In the genomic region with DNA sequence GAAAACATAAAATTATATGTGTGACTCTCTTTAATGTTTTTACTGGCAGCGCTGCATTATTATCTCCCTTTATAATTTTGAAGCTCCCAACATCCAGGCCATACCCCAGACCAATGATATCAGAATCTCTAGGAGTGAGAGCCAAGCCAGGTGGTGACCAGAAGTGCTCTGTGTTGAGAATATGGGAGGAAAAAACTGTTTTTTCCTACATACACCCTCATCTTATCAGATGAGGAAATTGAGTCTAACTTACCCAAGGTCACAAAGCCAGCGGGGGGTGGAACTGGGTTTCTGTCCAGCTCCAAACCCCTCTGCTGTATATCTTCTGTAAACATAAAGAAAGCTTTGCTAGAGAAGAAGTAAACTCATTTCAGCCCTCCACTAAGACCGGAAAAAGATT, we compare ENCODE assay signal across 19 cellular contexts. TPM values are rescaled to one million over a fixed set of nuclear protein-coding genes. Genes with fewer than 3 reads are reported as not detected.
A peak's percentile ranks its signal among the peaks of the same experiment; 100 is the strongest.
DNase-seq lines count a peak whose midpoint lies in the region; ATAC-seq, FAIRE-seq and TF ChIP-seq lines count a peak whose summit lies in the region.
"Had no signal": no experiment of that assay in that cellular context is flagged by ENCODE, and none has a peak within 500 bp of the region (broad histone marks: within the 10 kb centered on the region; RNA-seq: fewer than 3 reads in every experiment).

No MANE protein-coding gene starts in this region.

- no peak for FAIRE-seq in small intestine (lab: Jason Lieb, UNC)
- FAIRE-seq: GM12891, HepG2 had no signal

- no peaks in the 10 kb centered on the region for H3K4me1 ChIP-seq in small intestine (ENCODE audit: control insufficient read depth in 2 of 2, insufficient read depth in 1 of 2, low read depth in 1 of 2, low read length in 1 of 2)
- peaks cover 10% of the 10 kb centered on the region for H3K4me1 ChIP-seq in CD8-positive, alpha-beta memory T cell (ENCODE audit: insufficient read depth, low read length)
- H3K4me1 ChIP-seq: HAP-1 had no signal

- POLR2A ChIA-PET in activated CD8-positive, alpha-beta T cell treated with anti-CD3 and anti-CD28 coated beads, Interleukin-2, amount 10 ng/mL, durations not matched to agents 7 days and 5 days (lab: Charles Lee) = interaction anchor here (0.9 kb wide), 1 partner anchor 11 kb away, joined by 3 read pairs; no protein-coding TSS in a partner anchor
- POLR2A ChIA-PET in activated CD8-positive, alpha-beta T cell treated with anti-CD3 and anti-CD28 coated beads for 36 hours (lab: Charles Lee) = no interaction called here
- POLR2A ChIA-PET in CD8-positive, alpha-beta memory T cell (lab: Charles Lee) = no interaction called here

- 65 to 70% (median 69%) methylated on average over 3 of the region's 3 CpGs for WGBS in small intestine, 3 donors

- H3K27ac ChIP-seq in small intestine (ENCODE audit: low read depth in 1 of 2, low read length in 1 of 2) = no peak overlapping the region
- no peak overlapping the region for H3K27ac ChIP-seq in CD8-positive, alpha-beta memory T cell (ENCODE audit: low read depth, low read length)
- H3K27ac ChIP-seq: C4-2B, GM23248 had no signal

- H3K4me3 Mint-ChIP-seq in activated CD8-positive, alpha-beta T cell treated with anti-CD3 and anti-CD28 coated beads, Interleukin-2, amount 10 ng/mL, durations not matched to agents 7 days and 5 days = no peak overlapping the region
- no peak overlapping the region for H3K4me3 Mint-ChIP-seq in activated CD8-positive, alpha-beta T cell treated with anti-CD3 and anti-CD28 coated beads for 36 hours
- no peak overlapping the region for H3K4me3 Mint-ChIP-seq in CD8-positive, alpha-beta memory T cell
- H3K4me3 Mint-ChIP-seq: CD4-positive, alpha-beta T cell; IgD-negative memory B cell had no signal

- no peaks in the 10 kb centered on the region for H3K36me3 ChIP-seq in small intestine (ENCODE audit: control insufficient read depth in 2 of 2, insufficient read depth in 2 of 2, low read length in 2 of 2)
- no peaks in the 10 kb centered on the region for H3K36me3 ChIP-seq in CD8-positive, alpha-beta memory T cell (ENCODE audit: insufficient read depth, low read length)
- H3K36me3 ChIP-seq: HAP-1 had no signal

- H3K9me3 Mint-ChIP-seq in activated CD8-positive, alpha-beta T cell treated with anti-CD3 and anti-CD28 coated beads, Interleukin-2, amount 10 ng/mL, durations not matched to agents 7 days and 5 days (ENCODE audit: insufficient read depth) = no peaks in the 10 kb centered on the region
- no peaks in the 10 kb centered on the region for H3K9me3 Mint-ChIP-seq in activated CD8-positive, alpha-beta T cell treated with anti-CD3 and anti-CD28 coated beads for 36 hours
- H3K9me3 Mint-ChIP-seq in CD8-positive, alpha-beta memory T cell = no peaks in the 10 kb centered on the region
- H3K9me3 Mint-ChIP-seq: CD4-positive, alpha-beta T cell; IgD-negative memory B cell had no signal

- TF ChIP-seq CTCF in activated CD8-positive, alpha-beta T cell treated with anti-CD3 and anti-CD28 coated beads for 36 hours (IDR thresholded peaks at IDR 0.05) = no peak
- TF ChIP-seq CTCF in fibroblast of villous mesenchyme (IDR thresholded peaks at IDR 0.05; ENCODE audit: insufficient read depth, low read depth, low read length) = no peak

- no peak overlapping the region for H3K4me3 ChIP-seq in fibroblast of villous mesenchyme (ENCODE audit: low read depth, low read length)
- H3K4me3 ChIP-seq in small intestine (ENCODE audit: low read depth in 1 of 2, low read length in 2 of 2) = no peak overlapping the region
- H3K4me3 ChIP-seq in CD8-positive, alpha-beta memory T cell (ENCODE audit: low read length) = no peak overlapping the region
- H3K4me3 ChIP-seq: GM23248, HAP-1 had no signal

- no peaks in the 10 kb centered on the region for H3K36me3 Mint-ChIP-seq in activated CD8-positive, alpha-beta T cell treated with anti-CD3 and anti-CD28 coated beads, Interleukin-2, amount 10 ng/mL, durations not matched to agents 7 days and 5 days (ENCODE audit: low read depth)
- no peaks in the 10 kb centered on the region for H3K36me3 Mint-ChIP-seq in activated CD8-positive, alpha-beta T cell treated with anti-CD3 and anti-CD28 coated beads for 36 hours (ENCODE audit: low read depth)
- no peaks in the 10 kb centered on the region for H3K36me3 Mint-ChIP-seq in CD8-positive, alpha-beta memory T cell

- peaks cover 33% of the 10 kb centered on the region for H3K4me1 Mint-ChIP-seq in activated CD8-positive, alpha-beta T cell treated with anti-CD3 and anti-CD28 coated beads, Interleukin-2, amount 10 ng/mL, durations not matched to agents 7 days and 5 days (ENCODE audit: low read depth)
- peaks cover 24% of the 10 kb centered on the region for H3K4me1 Mint-ChIP-seq in activated CD8-positive, alpha-beta T cell treated with anti-CD3 and anti-CD28 coated beads for 36 hours (ENCODE audit: low read depth)
- peaks cover 15 to 27% (median 16%) of the 10 kb centered on the region in 3 donors for H3K4me1 Mint-ChIP-seq in CD8-positive, alpha-beta memory T cell

- intact Hi-C loops in activated CD8-positive, alpha-beta T cell treated with anti-CD3 and anti-CD28 coated beads for 36 hours (cut with micrococcal nuclease) = no loop called here

- H3K27me3 Mint-ChIP-seq in activated CD8-positive, alpha-beta T cell treated with anti-CD3 and anti-CD28 coated beads, Interleukin-2, amount 10 ng/mL, durations not matched to agents 7 days and 5 days (ENCODE audit: low read depth) = peaks cover 10% of the 10 kb centered on the region
- no peaks in the 10 kb centered on the region for H3K27me3 Mint-ChIP-seq in activated CD8-positive, alpha-beta T cell treated with anti-CD3 and anti-CD28 coated beads for 36 hours
- H3K27me3 Mint-ChIP-seq in CD8-positive, alpha-beta memory T cell = peaks cover 0 to 4% of the 10 kb centered on the region in 2 donors
- H3K27me3 Mint-ChIP-seq: CD4-positive, alpha-beta T cell; IgD-negative memory B cell had no signal

- CTCF ChIA-PET in activated CD8-positive, alpha-beta T cell treated with anti-CD3 and anti-CD28 coated beads, Interleukin-2, amount 10 ng/mL, durations not matched to agents 7 days and 5 days (lab: Charles Lee) = interaction anchor here (0.5 to 1.5 kb wide), 4 partner anchors 29 to 96 kb away, joined by 3 to 5 read pairs (median 3); no protein-coding TSS in a partner anchor
- CTCF ChIA-PET in activated CD8-positive, alpha-beta T cell treated with anti-CD3 and anti-CD28 coated beads for 36 hours (lab: Charles Lee) = no interaction called here
- CTCF ChIA-PET in CD8-positive, alpha-beta memory T cell (lab: Charles Lee) = interaction anchor here (1.0 kb wide), 1 partner anchor 21 kb away, joined by 3 read pairs; no protein-coding TSS in a partner anchor

- no peaks in the 10 kb centered on the region for H3K27me3 ChIP-seq in small intestine (ENCODE audit: control insufficient read depth in 2 of 2, insufficient read depth in 2 of 2, low read length in 2 of 2)
- no peaks in the 10 kb centered on the region for H3K27me3 ChIP-seq in CD8-positive, alpha-beta memory T cell (ENCODE audit: insufficient read depth, low read length, poor library complexity, severe bottlenecking)

- ATAC-seq in activated CD8-positive, alpha-beta T cell treated with anti-CD3 and anti-CD28 coated beads, Interleukin-2, amount 10 ng/mL, durations not matched to agents 7 days and 5 days = no peak
- ATAC-seq in activated CD8-positive, alpha-beta T cell treated with anti-CD3 and anti-CD28 coated beads for 36 hours = no peak
- ATAC-seq: HepG2 had no signal

- DNase-seq in activated CD8-positive, alpha-beta T cell treated with anti-CD3 and anti-CD28 coated beads, Interleukin-2, amount 10 ng/mL, durations not matched to agents 7 days and 5 days = no peak
- DNase-seq in activated CD8-positive, alpha-beta T cell treated with anti-CD3 and anti-CD28 coated beads for 36 hours = no peak
- peak; percentile 5 for DNase-seq in GF-D8 (lab: John Stamatoyannopoulos, UW)
- DNase-seq in fibroblast of villous mesenchyme (ENCODE audit: low read depth) = peak; percentile 23
- no peak for DNase-seq in small intestine
- no peak for DNase-seq in CD8-positive, alpha-beta memory T cell
- DNase-seq: CD4-positive, alpha-beta T cell; DMS53; DND-41 had no signal

- H3K27ac Mint-ChIP-seq in activated CD8-positive, alpha-beta T cell treated with anti-CD3 and anti-CD28 coated beads, Interleukin-2, amount 10 ng/mL, durations not matched to agents 7 days and 5 days = peak overlapping the region; percentile 8
- no peak overlapping the region for H3K27ac Mint-ChIP-seq in activated CD8-positive, alpha-beta T cell treated with anti-CD3 and anti-CD28 coated beads for 36 hours
- H3K27ac Mint-ChIP-seq in CD8-positive, alpha-beta memory T cell = no peak overlapping the region
- H3K27ac Mint-ChIP-seq: CD4-positive, alpha-beta T cell; IgD-negative memory B cell had no signal

- no peaks in the 10 kb centered on the region for H3K9me3 ChIP-seq in small intestine (ENCODE audit: control insufficient read depth, low read depth)
- H3K9me3 ChIP-seq in CD8-positive, alpha-beta memory T cell (ENCODE audit: low read length) = no peaks in the 10 kb centered on the region
- H3K9me3 ChIP-seq: HAP-1 had no signal

RNA-seq across cellular contexts. Expression of gene LY86, which starts 42.5 kb away (rescaled TPM):
- 1 to 10 TPM; 1.9 to 2.9 TPM for total RNA-seq in activated CD8-positive, alpha-beta T cell treated with anti-CD3 and anti-CD28 coated beads, Interleukin-2, amount 10 ng/mL, durations not matched to agents 7 days and 5 days
- total RNA-seq in activated CD8-positive, alpha-beta T cell treated with anti-CD3 and anti-CD28 coated beads for 36 hours = under 1 TPM in 1 of 2 experiments, not detected in 1; 0.32 TPM
- total RNA-seq in fibroblast of villous mesenchyme = not detected in 2 replicates
- polyA plus RNA-seq in small intestine = 1 to 10 TPM in 2 of 3 donors, not detected in 1; 2.8 to 3.0 TPM
- total RNA-seq in CD8-positive, alpha-beta memory T cell = under 1 TPM; 0.31 to 0.53 TPM
- 2.4 TPM for polyA plus RNA-seq in CD8-positive, alpha-beta memory T cell
- total RNA-seq: A172, G401, GM23248, H4, HepG2 had no signal
- polyA plus RNA-seq: BJ, GM23248, HepG2 had no signal

Comparison
In these comparisons a context has a peak if more than half of its experiments do, and no peak if none do; other contexts are left out.
1. DNase-seq: peak in GF-D8 (single experiment) and fibroblast of villous mesenchyme (single experiment); none in activated CD8-positive, alpha-beta T cell treated with anti-CD3 and anti-CD28 coated beads, Interleukin-2, amount 10 ng/mL, durations not matched to agents 7 days and 5 days (single experiment), activated CD8-positive, alpha-beta T cell treated with anti-CD3 and anti-CD28 coated beads for 36 hours (single experiment), small intestine (single experiment) and CD8-positive, alpha-beta memory T cell (0 of 5).